Comparison of ENCODE assay signal across 11 cellular contexts in genomic region chr1:167697667-167698141, GRCh38. TPM values are rescaled to one million over a fixed set of nuclear protein-coding genes. Genes with fewer than 3 reads are reported as not detected.
DNase-seq lines count a peak whose midpoint lies in the region; ATAC-seq, FAIRE-seq and TF ChIP-seq lines count a peak whose summit lies in the region.
"Had no signal": no experiment of that assay in that cellular context is flagged by ENCODE, and none has a peak within 500 bp of the region (broad histone marks: within the 10 kb centered on the region; RNA-seq: fewer than 3 reads in every experiment).

No MANE protein-coding gene starts in this region.

- no peak overlapping the region for H3K18ac ChIP-seq in H1 (ENCODE audit: extremely low read depth, low read length)

- no peak for TF ChIP-seq POLR2A in breast epithelium (IDR thresholded peaks at IDR 0.05)
- no peak for TF ChIP-seq POLR2A in H1 (IDR thresholded peaks at IDR 0.05; ENCODE audit: control extremely low read depth in 1 of 2, low read depth in 2 of 2, low read length in 2 of 2)

- H2AFZ ChIP-seq in H1 (ENCODE audit: low read length): no peak overlapping the region

- H3K56ac ChIP-seq in H1 (replicated peaks; ENCODE audit: insufficient read length, low read depth, low read length): no peak overlapping the region

- H3K4me2 ChIP-seq in H1 (ENCODE audit: insufficient read depth in 1 of 2, low read depth in 2 of 2, low read length in 2 of 2): no peak overlapping the region

- no peak for FAIRE-seq in H1 (lab: Jason Lieb, UNC)

- peak overlapping the region; percentile 62; the same call in 1 of the 2 replicates for H2BK12ac ChIP-seq in H1 (ENCODE audit: low read depth, low read length)

- H4K20me1 ChIP-seq in H1 (replicated peaks in 1 of 2; ENCODE audit: control insufficient read depth in 1 of 2, insufficient read depth in 2 of 2, low read length in 2 of 2): no peaks in the 10 kb centered on the region

- ATAC-seq in naive B cell (ENCODE audit: low read depth in 2 of 2) (peak in 1 of 2 donors; percentile 46), HG03442 (IDR thresholded peaks at IDR 0.05; ENCODE audit: unreplicated experiment) (no peak), GM19452 (IDR thresholded peaks at IDR 0.05; ENCODE audit: unreplicated experiment) (no peak)

- H4K8ac ChIP-seq in H1 (ENCODE audit: extremely low read depth, insufficient read depth, low read length): 0 out of 2 replicates have a peak overlapping the region, but pooled peaks have one; percentile 26

- no peaks in the 10 kb centered on the region for H3K9me3 ChIP-seq in breast epithelium
- H3K9me3 ChIP-seq in H1 (ENCODE audit: insufficient read depth in 2 of 2, low read depth in 1 of 2, low read length in 1 of 2): no peaks in the 10 kb centered on the region

- H3K23me2 ChIP-seq in H1 (ENCODE audit: low read depth, low read length): no peaks in the 10 kb centered on the region

- TF ChIP-seq EP300 in H1 (IDR thresholded peaks at IDR 0.05; ENCODE audit: borderline replicate concordance in 1 of 2, low read depth in 2 of 2, low read length in 2 of 2): no peak

- H3K27me3 Mint-ChIP-seq in MCF 10A (ENCODE audit: insufficient read depth, unreplicated experiment) (peaks cover 3% of the 10 kb centered on the region), naive B cell (no peaks in the 10 kb centered on the region), HFFc6 (ENCODE audit: insufficient read depth) (peaks cover 24% of the 10 kb centered on the region)
- H3K27me3 Mint-ChIP-seq: activated CD4-positive, alpha-beta T cell treated with anti-CD3 and anti-CD28 coated beads, Interleukin-2, amount 10 ng/mL, durations not matched to agents 24 days and 14 days had no signal

- CTCF ChIA-PET in MCF 10A (lab: Yijun Ruan, JAX) (interaction anchor here (0.6 to 3.1 kb wide), 6 partner anchors 10 to 1120 kb away, joined by 3 to 28 read pairs (median 6); no protein-coding TSS in a partner anchor), H1 (lab: Charles Lee; ENCODE audit: partially characterized antibody) (interaction anchor here (1.1 to 2.1 kb wide), 6 partner anchors 10 to 164 kb away, joined by 3 to 24 read pairs (median 4); no protein-coding TSS in a partner anchor)

- H3K4me3 ChIP-seq in breast epithelium (no peak overlapping the region), H1 (ENCODE audit: extremely low read depth in 1 of 4, insufficient read depth in 2 of 4, low read depth in 3 of 4, low read length in 4 of 4) (no peak overlapping the region)

- no TSS peak for BruUV-seq in MCF 10A (replicated peaks; lab: Mats Ljungman, UMichigan)

- H3K27ac Mint-ChIP-seq in MCF 10A (ENCODE audit: low read depth, unreplicated experiment) (no peak overlapping the region), naive B cell (peak overlapping the region in 4 of 6 donors; percentile 57 to 87 (median 82)), HFFc6 (no peak overlapping the region)
- H3K27ac Mint-ChIP-seq: activated CD4-positive, alpha-beta T cell treated with anti-CD3 and anti-CD28 coated beads, Interleukin-2, amount 10 ng/mL, durations not matched to agents 24 days and 14 days had no signal

- H2BK5ac ChIP-seq in H1 (ENCODE audit: low read depth, low read length): peak overlapping the region; percentile 13; the same call in 1 of the 2 replicates

- peak overlapping the region; percentile 34 for H4K91ac ChIP-seq in H1 (replicated peaks; ENCODE audit: insufficient read length, low read length)

- 83% methylated on average over 14 of the region's 14 CpGs; no CpG with 5 or more reads in 1 of the 2 experiments for WGBS in H1 (ENCODE audit: extremely low coverage in 1 of 2, insufficient coverage in 1 of 2, insufficient read length in 1 of 2, insufficient replicate concordance in 2 of 2, low coverage in 1 of 2, low lambda C conversion rate in 2 of 2, missing lambda C conversion rate in 1 of 2), 2 experiments

- POLR2A ChIA-PET in MCF 10A (lab: Yijun Ruan, JAX) (interaction anchor here (0.8 to 1.2 kb wide), 3 partner anchors 10 to 151 kb away, joined by 4 to 5 read pairs (median 4); no protein-coding TSS in a partner anchor), H1 (lab: Charles Lee; ENCODE audit: partially characterized antibody) (interaction anchor here (0.7 to 1.0 kb wide), 2 partner anchors 144 to 381 kb away, joined by 3 to 4 read pairs; partner anchors contain the start of gene CREG1)

- TF ChIP-seq CTCF in breast epithelium (IDR thresholded peaks at IDR 0.05): no peak
- TF ChIP-seq CTCF in MCF 10A (IDR thresholded peaks at IDR 0.05; ENCODE audit: unreplicated experiment): no peak
- no peak for TF ChIP-seq CTCF in H1 (IDR thresholded peaks at IDR 0.05; ENCODE audit: control extremely low read depth in 1 of 3, insufficient read depth in 1 of 3, low read depth in 1 of 3, low read length in 3 of 3)
- TF ChIP-seq CTCF in HFFc6 (IDR thresholded peaks at IDR 0.05): no peak

- peak; percentile 55 to 80 for DNase-seq in breast epithelium (ENCODE audit: low spot score in 2 of 2)
- DNase-seq in MCF 10A (ENCODE audit: unreplicated experiment): no peak
- no peak for DNase-seq in H1 (ENCODE audit: low read depth in 1 of 2, low spot score in 2 of 2)
- DNase-seq in naive B cell: no peak
- DNase-seq in LoVo (ENCODE audit: low spot score): no peak
- no peak for DNase-seq in HFFc6
- DNase-seq: activated CD4-positive, alpha-beta T cell treated with anti-CD3 and anti-CD28 coated beads, Interleukin-2, amount 10 ng/mL, durations not matched to agents 24 days and 14 days; mesendoderm had no signal

- H3K4me1 ChIP-seq in breast epithelium (peaks cover 0 to 7% of the 10 kb centered on the region in 2 donors), H1 (replicated peaks in 1 of 4; ENCODE audit: control insufficient read depth in 3 of 4, insufficient read depth in 4 of 4, low read length in 3 of 4) (no peaks in the 10 kb centered on the region; a peak in 1 of 7 replicates)

- no peaks in the 10 kb centered on the region for H3K9me3 Mint-ChIP-seq in MCF 10A (ENCODE audit: unreplicated experiment)
- H3K9me3 Mint-ChIP-seq in naive B cell: no peaks in the 10 kb centered on the region
- H3K9me3 Mint-ChIP-seq in HFFc6: no peaks in the 10 kb centered on the region
- H3K9me3 Mint-ChIP-seq: activated CD4-positive, alpha-beta T cell treated with anti-CD3 and anti-CD28 coated beads, Interleukin-2, amount 10 ng/mL, durations not matched to agents 24 days and 14 days had no signal

- H2AK5ac ChIP-seq in H1 (ENCODE audit: low read depth, low read length): no peak overlapping the region

- intact Hi-C loops in breast epithelium (cut with DNase I; ENCODE audit: low total_unique reads) (loop anchor here (2.0 kb wide), 1 partner anchor 29 kb away; no protein-coding TSS in a partner anchor), MCF 10A (cut with micrococcal nuclease) (no loop called here)

- H3K9ac ChIP-seq in H1 (replicated peaks in 1 of 4; ENCODE audit: extremely low read depth in 1 of 4, low read depth in 3 of 4, low read length in 3 of 4): no peak overlapping the region

- H3K36me3 ChIP-seq in breast epithelium: no peaks in the 10 kb centered on the region
- no peaks in the 10 kb centered on the region for H3K36me3 ChIP-seq in H1 (ENCODE audit: control insufficient read depth in 2 of 4, insufficient read depth in 4 of 4, low read length in 3 of 4)

- no peak overlapping the region for H3K4me3 Mint-ChIP-seq in MCF 10A (ENCODE audit: unreplicated experiment)
- no peak overlapping the region for H3K4me3 Mint-ChIP-seq in naive B cell
- no peak overlapping the region for H3K4me3 Mint-ChIP-seq in HFFc6
- H3K4me3 Mint-ChIP-seq: activated CD4-positive, alpha-beta T cell treated with anti-CD3 and anti-CD28 coated beads, Interleukin-2, amount 10 ng/mL, durations not matched to agents 24 days and 14 days had no signal

- H3K27me3 ChIP-seq in breast epithelium (no peaks in the 10 kb centered on the region), H1 (replicated peaks in 1 of 4; ENCODE audit: control insufficient read depth in 3 of 4, extremely low read depth in 1 of 4, insufficient read depth in 3 of 4, low read length in 3 of 4) (no peaks in the 10 kb centered on the region; a peak in 1 of 7 replicates)

- H3K27ac ChIP-seq in breast epithelium (peak overlapping the region; percentile 25 to 40), H1 (ENCODE audit: low read depth, low read length) (no peak overlapping the region)
- H3K27ac ChIP-seq: HL-60 had no signal

- H3K36me3 Mint-ChIP-seq in MCF 10A (ENCODE audit: insufficient read depth, unreplicated experiment) (no peaks in the 10 kb centered on the region), naive B cell (peaks cover 29 to 55% of the 10 kb centered on the region in 2 donors), HFFc6 (ENCODE audit: low read depth) (no peaks in the 10 kb centered on the region)

- H2BK20ac ChIP-seq in H1 (ENCODE audit: low read length): no peak overlapping the region

- no peaks in the 10 kb centered on the region for H3K79me2 ChIP-seq in H1 (ENCODE audit: control insufficient read depth in 1 of 2, insufficient read depth in 2 of 2, low read length in 2 of 2)

- no peak overlapping the region for H3K14ac ChIP-seq in H1 (ENCODE audit: insufficient read length)

- 0 out of 2 replicates have a peak overlapping the region, but pooled peaks have one; percentile 40 for H2BK15ac ChIP-seq in H1 (ENCODE audit: low read length)

- peak overlapping the region; percentile 49 for H3K4ac ChIP-seq in H1 (replicated peaks; ENCODE audit: insufficient read length, low read depth, low read length)

- H3K4me1 Mint-ChIP-seq in MCF 10A (ENCODE audit: insufficient read depth, unreplicated experiment) (peaks cover 6% of the 10 kb centered on the region), naive B cell (peaks cover 28 to 44% (median 29%) of the 10 kb centered on the region in 3 donors), HFFc6 (ENCODE audit: low read depth) (no peaks in the 10 kb centered on the region)
- H3K4me1 Mint-ChIP-seq: activated CD4-positive, alpha-beta T cell treated with anti-CD3 and anti-CD28 coated beads, Interleukin-2, amount 10 ng/mL, durations not matched to agents 24 days and 14 days had no signal

- H3K79me1 ChIP-seq in H1 (ENCODE audit: low read depth, low read length): no peaks in the 10 kb centered on the region

- H4K5ac ChIP-seq in H1 (ENCODE audit: insufficient read length, low read depth, low read length): no peak overlapping the region

- no peak overlapping the region for H2BK120ac ChIP-seq in H1 (replicated peaks; ENCODE audit: low read depth, low read length)

- TF ChIP-seq RAD21 in H1 (IDR thresholded peaks at IDR 0.05 in 1 of 2, conservative IDR thresholded peaks at IDR 0.05 in 1 of 2; ENCODE audit: low read depth in 2 of 2, low read length in 2 of 2): no peak

- no peak overlapping the region for H3K23ac ChIP-seq in H1 (ENCODE audit: insufficient read length)

RNA-seq across cellular contexts. Expression of gene MPZL1, which starts 24.1 kb away (rescaled TPM):
- total RNA-seq in breast epithelium (10 to 100 TPM; 43.5 to 86.8 (median 86.2) TPM), MCF 10A (2022) (164 and 169 TPM in 2 replicates)
- 120 and 128 TPM in 2 replicates for total RNA-seq in H1 (2021; fragmentation: NEBNext Ultra II Directional; extraction: Animal tissue kit (Norgen Biotek cat#: 25700))
- polyA plus RNA-seq in H1 (2011; rRNA removed) (31.1 and 37.8 TPM in 2 replicates), naive B cell (ENCODE audit: low read depth in 6 of 6) (10 to 100 TPM; 23.5 to 64.2 (median 29.7) TPM)
- polyA plus RNA-seq in H1 (2011; cell fraction: cytosol; rRNA removed): 36.1 TPM
- 25.1 TPM for polyA plus RNA-seq in H1 (2011; cell fraction: nucleus; rRNA removed)
- polyA plus RNA-seq in H1 (2012, experiment 1 of 2): 38.9 to 72.5 TPM (median 40.5 TPM) in 4 replicates
- 14.1 TPM for polyA plus RNA-seq in H1 (2012, experiment 2 of 2)
- 65.8 TPM for polyA plus RNA-seq in H1 (2013, experiment 1 of 2)
- 82.6 TPM for polyA plus RNA-seq in H1 (2013, experiment 2 of 2)
- polyA minus RNA-seq in H1 (2011; rRNA and poly(A)+ RNA removed): 61.1 and 88.5 TPM in 2 replicates
- polyA minus RNA-seq in H1 (2011; cell fraction: cytosol; rRNA and poly(A)+ RNA removed): 51.2 TPM
- polyA minus RNA-seq in H1 (2011; cell fraction: nucleus; rRNA and poly(A)+ RNA removed): 52.0 TPM
- 100 to 1,000 TPM; 147 to 188 (median 183) TPM for total RNA-seq in HFFc6 (2021; fragmentation: NEBNext Ultra II Directional; extraction: Animal tissue kit (Norgen Biotek cat#: 25700))

Comparison
In these comparisons a context has a peak if more than half of its experiments do, and no peak if none do; other contexts are left out.
1. DNase-seq: peak in breast epithelium (2 of 2); none in MCF 10A (single experiment), H1 (0 of 2), naive B cell (single experiment), LoVo (single experiment) and HFFc6 (single experiment).
2. H3K27ac Mint-ChIP-seq: peak in naive B cell (4 of 6); none in MCF 10A (single experiment) and HFFc6 (single experiment).